ENCODE assay signal across 9 cellular contexts in genomic region chr3:155352900-155353490, GRCh38. TPM values are rescaled to one million over a fixed set of nuclear protein-coding genes. Genes with fewer than 3 reads are reported as not detected.
DNase-seq lines count a peak whose midpoint lies in the region; ATAC-seq and TF ChIP-seq lines count a peak whose summit lies in the region.
"Had no signal": no experiment of that assay in that cellular context is flagged by ENCODE, and none has a peak within 500 bp of the region (broad histone marks: within the 10 kb centered on the region; RNA-seq: fewer than 3 reads in every experiment).

No MANE protein-coding gene starts in this region.

- peak; percentile 82 for ATAC-seq in SK-N-SH treated with all-trans-retinoic acid at 6 μM for 48 hours
- ATAC-seq in esophagus mucosa: no peak
- no peak for ATAC-seq in HG02610 (IDR thresholded peaks at IDR 0.05; ENCODE audit: unreplicated experiment)

- peak; percentile 67 for TF ChIP-seq CTCF in MM.1S (IDR thresholded peaks at IDR 0.05; ENCODE audit: low read length)

- no peak overlapping the region for H3K27ac ChIP-seq in MM.1S (ENCODE audit: low read length)
- H3K27ac ChIP-seq: skin epidermis had no signal

- no peaks in the 10 kb centered on the region for H3K9me3 ChIP-seq in MM.1S (replicated peaks; ENCODE audit: insufficient read depth, low read length)

- H3K9me3 Mint-ChIP-seq in activated naive CD4-positive, alpha-beta T cell treated with anti-CD3 and anti-CD28 coated beads for 36 hours: no peaks in the 10 kb centered on the region

- H2AFZ ChIP-seq in MM.1S (ENCODE audit: low read length): no peak overlapping the region

- no peaks in the 10 kb centered on the region for H3K27me3 ChIP-seq in MM.1S (replicated peaks; ENCODE audit: insufficient read depth, low read length)

- H3K9me2 ChIP-seq in MM.1S (replicated peaks; ENCODE audit: insufficient read depth, low read length): no peaks in the 10 kb centered on the region

- H3K36me3 Mint-ChIP-seq in activated naive CD4-positive, alpha-beta T cell treated with anti-CD3 and anti-CD28 coated beads for 36 hours (ENCODE audit: low read depth): no peaks in the 10 kb centered on the region

- no peak overlapping the region for H3K9ac ChIP-seq in MM.1S (ENCODE audit: low read length)

- no peak overlapping the region for H3K4me3 ChIP-seq in MM.1S (ENCODE audit: low read length)
- H3K4me3 ChIP-seq: skin epidermis had no signal

- CTCF ChIA-PET in activated naive CD4-positive, alpha-beta T cell treated with anti-CD3 and anti-CD28 coated beads for 36 hours (lab: Charles Lee): interaction anchor here (0.7 to 4.5 kb wide), 2 partner anchors 100 to 350 kb away, joined by 3 to 42 read pairs; no protein-coding TSS in a partner anchor

- DNase-seq in GM04504 (ENCODE audit: low read depth) (peak; percentile 17), MM.1S (peak; percentile 68), globus pallidus (ENCODE audit: low spot score) (peak; percentile 22), superior temporal gyrus (ENCODE audit: extremely low spot score) (peak; percentile 86)
- DNase-seq in activated naive CD4-positive, alpha-beta T cell treated with anti-CD3 and anti-CD28 coated beads for 36 hours: no peak

- H3K4me1 Mint-ChIP-seq in activated naive CD4-positive, alpha-beta T cell treated with anti-CD3 and anti-CD28 coated beads for 36 hours (ENCODE audit: low read depth): no peaks in the 10 kb centered on the region

- no peaks in the 10 kb centered on the region for H3F3A ChIP-seq in MM.1S (ENCODE audit: insufficient read depth, low read length)

- no peak overlapping the region for H3K27ac Mint-ChIP-seq in activated naive CD4-positive, alpha-beta T cell treated with anti-CD3 and anti-CD28 coated beads for 36 hours

- intact Hi-C loops in activated naive CD4-positive, alpha-beta T cell treated with anti-CD3 and anti-CD28 coated beads for 36 hours (cut with micrococcal nuclease): loop anchor here (1.0 to 5.0 kb wide), 3 partner anchors 349 to 519 kb away; partner anchors contain the start of gene GMPS

- H3K4me3 Mint-ChIP-seq in activated naive CD4-positive, alpha-beta T cell treated with anti-CD3 and anti-CD28 coated beads for 36 hours: no peak overlapping the region

- no peak overlapping the region for H3K4me2 ChIP-seq in MM.1S (ENCODE audit: low read depth, low read length)

- H3K36me3 ChIP-seq in MM.1S (replicated peaks; ENCODE audit: insufficient read depth, low read length): no peaks in the 10 kb centered on the region

- H3K27me3 Mint-ChIP-seq in activated naive CD4-positive, alpha-beta T cell treated with anti-CD3 and anti-CD28 coated beads for 36 hours (ENCODE audit: low read depth): peaks cover 9% of the 10 kb centered on the region

- H3K79me2 ChIP-seq in MM.1S (ENCODE audit: low read length): no peaks in the 10 kb centered on the region

- no peaks in the 10 kb centered on the region for H3K4me1 ChIP-seq in MM.1S (ENCODE audit: low read length)

- no peaks in the 10 kb centered on the region for H4K20me1 ChIP-seq in MM.1S (ENCODE audit: insufficient read depth, low read length)

TF ChIP-seq in SK-N-SH treated with all-trans-retinoic acid at 6 μM for 48 hours, 23 proteins besides CTCF, POLR2A, EP300 and RAD21:
- TF ChIP-seq ZNF8 (CRISPR knock-in tag; IDR thresholded peaks at IDR 0.05) (no peak), POU6F1 (CRISPR knock-in tag; IDR thresholded peaks at IDR 0.05; ENCODE audit: borderline replicate concordance, low read depth) (no peak), OSR1 (CRISPR knock-in tag; IDR thresholded peaks at IDR 0.05) (no peak), TOX (CRISPR knock-in tag; IDR thresholded peaks at IDR 0.05; ENCODE audit: borderline replicate concordance) (no peak), CSRNP3 (CRISPR knock-in tag; IDR thresholded peaks at IDR 0.05) (no peak), ARNTL (CRISPR knock-in tag; IDR thresholded peaks at IDR 0.05; ENCODE audit: borderline replicate concordance, low read depth) (no peak), SNAI2 (CRISPR knock-in tag; IDR thresholded peaks at IDR 0.05) (no peak), ESRRG (CRISPR knock-in tag; IDR thresholded peaks at IDR 0.05) (no peak), BACH2 (CRISPR knock-in tag; IDR thresholded peaks at IDR 0.05; ENCODE audit: borderline replicate concordance) (no peak), TCF4 (CRISPR knock-in tag; IDR thresholded peaks at IDR 0.05; ENCODE audit: borderline replicate concordance) (no peak), ZFP3 (CRISPR knock-in tag; IDR thresholded peaks at IDR 0.05) (no peak), RARB (CRISPR knock-in tag; IDR thresholded peaks at IDR 0.05) (no peak), ZC3H10 (CRISPR knock-in tag; IDR thresholded peaks at IDR 0.05) (no peak), CSDC2 (CRISPR knock-in tag; IDR thresholded peaks at IDR 0.05) (no peak)
TF ChIP-seq in SK-N-SH treated with all-trans-retinoic acid at 6 μM for 48 hours: peak in this region for 0.

RNA-seq across cellular contexts. Expression of gene STRIT1, which starts 59.5 kb away (rescaled TPM):
- total RNA-seq in activated naive CD4-positive, alpha-beta T cell treated with anti-CD3 and anti-CD28 coated beads for 36 hours: not detected
- not detected for total RNA-seq in esophagus mucosa
